ENCODE assay signal across 1 cellular context in the genomic region with DNA sequence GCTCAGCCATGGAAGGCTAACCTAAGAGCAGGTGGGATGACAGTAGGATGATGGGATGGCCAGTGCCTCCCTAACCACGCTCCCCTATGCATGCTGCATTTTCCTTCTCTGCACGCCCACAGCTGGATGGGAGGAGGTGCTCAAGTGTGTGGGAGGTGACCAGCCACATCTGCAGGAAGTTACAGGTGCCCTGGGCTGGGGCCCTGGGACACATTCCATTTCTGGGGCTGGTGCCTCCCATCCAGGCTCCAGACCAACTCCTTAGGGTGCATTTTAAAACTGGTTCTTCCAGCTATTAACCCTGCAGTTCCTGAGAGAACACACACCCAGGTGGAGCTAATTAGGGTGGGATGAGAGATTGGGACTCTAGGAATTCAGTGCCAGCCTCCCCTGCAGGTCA.
TF ChIP-seq lines count a peak whose summit lies in the region.

No MANE protein-coding gene starts in this region.

TF ChIP-seq in HEK293, 187 proteins besides CTCF, POLR2A, EP300 and RAD21:
- TF ChIP-seq ZFHX2 (tag by site-specific recombination; conservative IDR thresholded peaks at IDR 0.05) (peak; percentile 87), EGR2 (tag by site-specific recombination; IDR thresholded peaks at IDR 0.05; ENCODE audit: low read depth) (peak; percentile 88), REPIN1 (tag by site-specific recombination; IDR thresholded peaks at IDR 0.05; ENCODE audit: low read depth) (no peak), ZIC2 (tag by site-specific recombination; IDR thresholded peaks at IDR 0.05) (no peak)
- TF ChIP-seq, protein P1, sequence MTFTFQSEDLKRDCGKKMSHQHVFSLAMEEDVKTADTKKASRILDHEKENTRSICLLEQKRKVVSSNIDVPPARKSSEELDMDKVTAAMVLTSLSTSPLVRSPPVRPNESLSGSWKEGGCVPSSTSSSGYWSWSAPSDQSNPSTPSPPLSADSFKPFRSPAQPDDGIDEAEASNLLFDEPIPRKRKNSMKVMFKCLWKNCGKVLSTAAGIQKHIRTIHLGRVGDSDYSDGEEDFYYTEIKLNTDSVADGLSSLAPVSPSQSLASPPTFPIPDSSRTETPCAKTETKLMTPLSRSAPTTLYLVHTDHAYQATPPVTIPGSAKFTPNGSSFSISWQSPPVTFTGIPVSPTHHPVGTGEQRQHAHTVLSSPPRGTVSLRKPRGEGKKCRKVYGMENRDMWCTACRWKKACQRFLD (tag by site-specific recombination; IDR thresholded peaks at IDR 0.05) = no peak
